Comparison of ENCODE assay signal across 1 cellular context in the genomic region with DNA sequence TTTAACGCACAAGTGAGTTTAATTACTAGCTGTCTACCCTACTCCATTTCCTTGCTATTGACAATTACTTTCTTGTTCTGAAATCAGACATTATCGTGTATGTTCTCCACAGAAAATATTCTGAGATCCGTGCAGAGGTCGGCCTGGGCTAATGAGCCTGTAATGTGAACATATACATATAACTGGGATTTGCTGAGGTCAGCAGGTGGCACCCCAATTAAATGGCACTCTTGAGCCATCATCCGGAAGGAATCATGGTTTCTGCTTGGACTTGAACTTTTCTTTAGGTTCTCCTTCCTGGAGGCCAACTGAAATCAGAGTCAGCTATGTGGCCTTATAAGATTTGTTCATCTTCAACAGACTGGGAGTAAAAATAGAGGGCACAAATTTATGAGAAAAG.
TF ChIP-seq lines count a peak whose summit lies in the region.

No MANE protein-coding gene starts in this region.

TF ChIP-seq in HepG2, 621 proteins besides CTCF, POLR2A, EP300 and RAD21:
- TF ChIP-seq MAFF (IDR thresholded peaks at IDR 0.05; ENCODE audit: low read depth, low read length) (peak; percentile 63), MAFK (conservative IDR thresholded peaks at IDR 0.05 in 1 of 2, IDR thresholded peaks at IDR 0.05 in 1 of 2; ENCODE audit: low read length in 2 of 2) (peak; percentile 76 to 83), ZNF225 (CRISPR knock-in tag; IDR thresholded peaks at IDR 0.05) (no peak)
